In genomic region chr2:239399404-239399999, GRCh38 we compare ENCODE assay signal across 8 cellular contexts. TPM values are rescaled to one million over a fixed set of nuclear protein-coding genes. Genes with fewer than 3 reads are reported as not detected.
A peak's percentile ranks its signal among the peaks of the same experiment; 100 is the strongest.
DNase-seq lines count a peak whose midpoint lies in the region; ATAC-seq, FAIRE-seq and TF ChIP-seq lines count a peak whose summit lies in the region.

No MANE protein-coding gene starts in this region.

- H3K23me2 ChIP-seq in H1 (ENCODE audit: low read depth, low read length): peaks cover 9% of the 10 kb centered on the region; the same call in 1 of the 2 replicates

- H4K5ac ChIP-seq in H1 (ENCODE audit: insufficient read length, low read depth, low read length): no peak overlapping the region

- no peak overlapping the region for H2AFZ ChIP-seq in H1 (ENCODE audit: low read length)

- peak overlapping the region; percentile 86 to 97 (median 92) for H3K4me3 Mint-ChIP-seq in naive B cell

- H3K23ac ChIP-seq in H1 (ENCODE audit: insufficient read length): no peak overlapping the region

- H4K8ac ChIP-seq in H1 (ENCODE audit: extremely low read depth, insufficient read depth, low read length): no peak overlapping the region

- no peak for TF ChIP-seq CTCF in H1 (IDR thresholded peaks at IDR 0.05; ENCODE audit: control extremely low read depth in 1 of 3, insufficient read depth in 1 of 3, low read depth in 1 of 3, low read length in 3 of 3)
- TF ChIP-seq CTCF in GM10248 (IDR thresholded peaks at IDR 0.05; ENCODE audit: control extremely low read depth, extremely low read depth, low read depth, missing control alignments): no peak

- no peak overlapping the region for H2BK12ac ChIP-seq in H1 (ENCODE audit: low read depth, low read length)

- CTCF ChIA-PET in H1 (lab: Charles Lee; ENCODE audit: partially characterized antibody): interaction anchor here (0.7 to 1.3 kb wide), 5 partner anchors 12 to 594 kb away, joined by 3 read pairs; no protein-coding TSS in a partner anchor
- CTCF ChIA-PET in GM10248 (lab: Yijun Ruan, JAX): no interaction called here

- peak overlapping the region in 1 of 4 experiments; percentile 95; a peak in 2 of 7 replicates for H3K9ac ChIP-seq in H1 (replicated peaks in 1 of 4; ENCODE audit: extremely low read depth in 1 of 4, low read depth in 3 of 4, low read length in 3 of 4)

- no peak overlapping the region for H3K4ac ChIP-seq in H1 (replicated peaks; ENCODE audit: insufficient read length, low read depth, low read length)

- no peak overlapping the region for H3K56ac ChIP-seq in H1 (replicated peaks; ENCODE audit: insufficient read length, low read depth, low read length)

- H3K79me1 ChIP-seq in H1 (ENCODE audit: low read depth, low read length): peaks cover 17% of the 10 kb centered on the region

- no peaks in the 10 kb centered on the region for H3K9me3 Mint-ChIP-seq in naive B cell

- H2BK15ac ChIP-seq in H1 (ENCODE audit: low read length): no peak overlapping the region

- H3K4me1 ChIP-seq in H1 (replicated peaks in 1 of 4; ENCODE audit: control insufficient read depth in 3 of 4, insufficient read depth in 4 of 4, low read length in 3 of 4): peaks cover 0 to 3% (median 0%) of the 10 kb centered on the region in 4 experiments; a peak in 4 of 7 replicates
- H3K4me1 ChIP-seq in urinary bladder (ENCODE audit: insufficient read depth): no peaks in the 10 kb centered on the region

- no peak for TF ChIP-seq RAD21 in H1 (IDR thresholded peaks at IDR 0.05 in 1 of 2, conservative IDR thresholded peaks at IDR 0.05 in 1 of 2; ENCODE audit: low read depth in 2 of 2, low read length in 2 of 2)

- no peak overlapping the region for H3K14ac ChIP-seq in H1 (ENCODE audit: insufficient read length)

- H4K20me1 ChIP-seq in H1 (replicated peaks in 1 of 2; ENCODE audit: control insufficient read depth in 1 of 2, insufficient read depth in 2 of 2, low read length in 2 of 2): peaks cover 16 to 23% of the 10 kb centered on the region in 2 experiments

- H3K4me3 ChIP-seq in H1 (ENCODE audit: extremely low read depth in 1 of 4, insufficient read depth in 2 of 4, low read depth in 3 of 4, low read length in 4 of 4) (peak overlapping the region; percentile 43 to 80 (median 60)), urinary bladder (ENCODE audit: low read depth, low read length) (peak overlapping the region; percentile 95)

- WGBS in H1 (ENCODE audit: extremely low coverage in 1 of 2, insufficient coverage in 1 of 2, insufficient read length in 1 of 2, insufficient replicate concordance in 2 of 2, low coverage in 1 of 2, low lambda C conversion rate in 2 of 2, missing lambda C conversion rate in 1 of 2), 2 experiments: 23% methylated on average over 9 of the region's 9 CpGs; no CpG with 5 or more reads in 1 of the 2 experiments
- 8% methylated on average over 9 of the region's 9 CpGs for WGBS in urinary bladder

- POLR2A ChIA-PET in H1 (lab: Charles Lee; ENCODE audit: partially characterized antibody) (interaction anchor here (1.0 to 1.8 kb wide), 2 partner anchors 10 to 21 kb away, joined by 3 to 9 read pairs; no protein-coding TSS in a partner anchor), GM10248 (lab: Yijun Ruan, JAX) (interaction anchor here (0.7 kb wide), 1 partner anchor 86 kb away, joined by 3 read pairs; no protein-coding TSS in a partner anchor)

- H3K4me2 ChIP-seq in H1 (ENCODE audit: insufficient read depth in 1 of 2, low read depth in 2 of 2, low read length in 2 of 2): peak overlapping the region; percentile 62 to 72

- no peak for TF ChIP-seq EP300 in H1 (IDR thresholded peaks at IDR 0.05; ENCODE audit: borderline replicate concordance in 1 of 2, low read depth in 2 of 2, low read length in 2 of 2)

- DNase-seq in COLO668 (lab: John Stamatoyannopoulos, UW; ENCODE audit: unreplicated experiment): peak; percentile 62
- DNase-seq in LHCN-M2 (ENCODE audit: low read depth): peak; percentile 15
- peak; percentile 33 to 46 for DNase-seq in activated CD4-positive, alpha-beta T cell treated with anti-CD3 and anti-CD28 coated beads for 4 hours
- DNase-seq in H1 (ENCODE audit: low read depth in 1 of 2, low spot score in 2 of 2): no peak
- DNase-seq in naive B cell: no peak
- DNase-seq in GM10248 (ENCODE audit: extremely low spot score): no peak

- H3K27me3 ChIP-seq in H1 (replicated peaks in 1 of 4; ENCODE audit: control insufficient read depth in 3 of 4, extremely low read depth in 1 of 4, insufficient read depth in 3 of 4, low read length in 3 of 4): no peaks in the 10 kb centered on the region

- no peak overlapping the region for H2BK5ac ChIP-seq in H1 (ENCODE audit: low read depth, low read length)

- 0 out of 3 replicates have a peak, but pooled peaks of 1 of the 2 experiments have one; percentile 6 for TF ChIP-seq POLR2A in H1 (IDR thresholded peaks at IDR 0.05; ENCODE audit: control extremely low read depth in 1 of 2, low read depth in 2 of 2, low read length in 2 of 2)

- H3K4me1 Mint-ChIP-seq in naive B cell: peaks cover 15 to 36% (median 25%) of the 10 kb centered on the region in 3 donors

- H3K27ac Mint-ChIP-seq in naive B cell: peak overlapping the region; percentile 88 to 99 (median 96)

- H3K79me2 ChIP-seq in H1 (ENCODE audit: control insufficient read depth in 1 of 2, insufficient read depth in 2 of 2, low read length in 2 of 2): peaks cover 8 to 55% of the 10 kb centered on the region in 2 experiments; a peak in 3 of 4 replicates

- H3K36me3 Mint-ChIP-seq in naive B cell: no peaks in the 10 kb centered on the region

- H2BK120ac ChIP-seq in H1 (replicated peaks; ENCODE audit: low read depth, low read length): no peak overlapping the region

- no peak overlapping the region for H3K27ac ChIP-seq in H1 (ENCODE audit: low read depth, low read length)
- no peak overlapping the region for H3K27ac ChIP-seq in urinary bladder (ENCODE audit: low read depth)

- H3K9me3 ChIP-seq in H1 (ENCODE audit: insufficient read depth in 2 of 2, low read depth in 1 of 2, low read length in 1 of 2): no peaks in the 10 kb centered on the region

- H3K36me3 ChIP-seq in H1 (ENCODE audit: control insufficient read depth in 2 of 4, insufficient read depth in 4 of 4, low read length in 3 of 4) (no peaks in the 10 kb centered on the region), urinary bladder (ENCODE audit: insufficient read depth) (no peaks in the 10 kb centered on the region)

- no peak overlapping the region for H2AK5ac ChIP-seq in H1 (ENCODE audit: low read depth, low read length)

- no peak for FAIRE-seq in H1 (lab: Jason Lieb, UNC)

- no peak overlapping the region for H3K18ac ChIP-seq in H1 (ENCODE audit: extremely low read depth, low read length)

- H4K91ac ChIP-seq in H1 (replicated peaks; ENCODE audit: insufficient read length, low read length): no peak overlapping the region

- H3K27me3 Mint-ChIP-seq in naive B cell: no peaks in the 10 kb centered on the region

- H2BK20ac ChIP-seq in H1 (ENCODE audit: low read length): no peak overlapping the region

- ATAC-seq in naive B cell (ENCODE audit: low read depth in 2 of 2) (no peak), GM21825 (IDR thresholded peaks at IDR 0.05; ENCODE audit: unreplicated experiment) (no peak)

TF ChIP-seq in H1, 55 proteins besides CTCF, POLR2A, EP300 and RAD21:
- TF ChIP-seq JUN (IDR thresholded peaks at IDR 0.05; ENCODE audit: low read depth, low read length): no peak
- 0 out of 2 replicates have a peak, but pooled peaks have one; percentile 29 for TF ChIP-seq TAF1 (IDR thresholded peaks at IDR 0.05; ENCODE audit: low read depth, low read length)
- TF ChIP-seq JUND (IDR thresholded peaks at IDR 0.05; ENCODE audit: low read length): no peak
- no peak for TF ChIP-seq ASH2L (IDR thresholded peaks at IDR 0.05; ENCODE audit: low read length)

RNA-seq across cellular contexts. Expression of gene HDAC4, which starts 1.3 kb away (rescaled TPM):
- total RNA-seq in LHCN-M2 (2014; rRNA removed) (7.6 and 26.8 TPM in 2 replicates), urinary bladder (29.5 TPM)
- 3.0 TPM for polyA plus RNA-seq in LHCN-M2 (2012)
- 31.3 and 31.5 TPM in 2 replicates for total RNA-seq in H1 (2021; fragmentation: NEBNext Ultra II Directional; extraction: Animal tissue kit (Norgen Biotek cat#: 25700))
- polyA plus RNA-seq in H1 (2011; rRNA removed) (15.4 and 31.2 TPM in 2 replicates), naive B cell (ENCODE audit: low read depth in 6 of 6) (1 to 10 TPM in 5 of 6 donors, not detected in 1; 1.5 to 6.8 (median 2.8) TPM), urinary bladder (24.4 TPM)
- 14.3 TPM for polyA plus RNA-seq in H1 (2011; cell fraction: cytosol; rRNA removed)
- 24.1 TPM for polyA plus RNA-seq in H1 (2011; cell fraction: nucleus; rRNA removed)
- 9.7 to 17.8 TPM (median 12.6 TPM) in 4 replicates for polyA plus RNA-seq in H1 (2012, experiment 1 of 2)
- 5.0 TPM for polyA plus RNA-seq in H1 (2012, experiment 2 of 2)
- polyA plus RNA-seq in H1 (2013, experiment 1 of 2): 14.8 TPM
- 12.6 TPM for polyA plus RNA-seq in H1 (2013, experiment 2 of 2)
- polyA minus RNA-seq in H1 (2011; rRNA and poly(A)+ RNA removed): 35.1 and 38.5 TPM in 2 replicates
- 26.3 TPM for polyA minus RNA-seq in H1 (2011; cell fraction: cytosol; rRNA and poly(A)+ RNA removed)
- polyA minus RNA-seq in H1 (2011; cell fraction: nucleus; rRNA and poly(A)+ RNA removed): 47.3 TPM

Comparison
In these comparisons a context has a peak if more than half of its experiments do, and no peak if none do; other contexts are left out.
1. DNase-seq: peak in COLO668 (single experiment), LHCN-M2 (single experiment) and activated CD4-positive, alpha-beta T cell treated with anti-CD3 and anti-CD28 coated beads for 4 hours (2 of 2); none in H1 (0 of 2), naive B cell (single experiment) and GM10248 (single experiment).